ENCODE assay signal across 8 cellular contexts in the genomic region with DNA sequence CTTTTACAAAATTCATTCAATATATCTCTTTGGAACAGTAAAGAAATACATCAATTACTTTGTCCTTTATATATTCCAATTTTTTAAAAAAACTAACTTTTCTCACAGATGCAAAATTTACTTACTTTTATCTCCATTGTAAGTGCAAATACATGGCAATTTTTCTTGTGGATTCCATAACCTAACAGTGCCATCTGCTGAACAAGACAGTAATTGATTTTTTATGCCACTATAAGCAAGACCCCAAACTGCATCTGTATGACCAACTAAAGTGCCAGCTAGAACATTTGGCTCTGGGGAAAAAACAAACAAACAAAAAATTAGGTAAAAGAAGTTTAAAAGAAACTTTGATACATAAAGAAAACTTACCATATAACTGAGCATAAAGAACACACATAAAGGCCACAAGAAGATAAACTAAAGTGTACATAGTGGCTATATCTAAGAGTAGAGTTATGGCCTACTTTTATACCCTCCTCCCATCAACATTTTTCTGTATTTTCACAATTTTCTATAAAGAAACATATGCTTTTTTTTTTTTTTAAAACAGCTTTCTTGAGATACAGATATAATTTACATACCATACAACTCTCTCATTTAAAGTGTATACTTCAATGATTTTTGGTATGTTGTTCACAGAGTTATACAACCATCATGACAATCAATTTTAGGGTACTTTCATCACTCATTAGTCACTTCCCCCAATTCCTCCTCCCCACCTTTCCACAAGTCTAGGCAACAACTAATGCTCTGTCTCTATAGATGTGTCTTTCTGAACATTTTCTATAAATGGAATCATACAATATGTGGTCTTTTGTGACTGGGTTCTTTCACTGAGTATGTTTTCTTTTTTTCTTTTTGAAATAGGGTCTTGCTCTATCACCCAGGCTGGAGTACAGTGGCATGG. TPM values are rescaled to one million over a fixed set of nuclear protein-coding genes. Genes with fewer than 3 reads are reported as not detected.
A peak's percentile ranks its signal among the peaks of the same experiment; 100 is the strongest.
DNase-seq lines count a peak whose midpoint lies in the region; ATAC-seq and TF ChIP-seq lines count a peak whose summit lies in the region.

No MANE protein-coding gene starts in this region.

- peaks cover 33% of the 10 kb centered on the region for H4K20me1 ChIP-seq in smooth muscle cell (ENCODE audit: low read depth)

- no peak overlapping the region for H3K4me3 ChIP-seq in smooth muscle cell

- H3K36me3 ChIP-seq in smooth muscle cell (ENCODE audit: low read depth) = peaks cover 53% of the 10 kb centered on the region

- TF ChIP-seq CTCF in smooth muscle cell (IDR thresholded peaks at IDR 0.05; ENCODE audit: borderline replicate concordance, insufficient read depth, poor library complexity, severe bottlenecking) = peak; percentile 27

- no peaks in the 10 kb centered on the region for H3K4me1 Mint-ChIP-seq in activated CD8-positive, alpha-beta memory T cell treated with anti-CD3 and anti-CD28 coated beads, Interleukin-2, amount 10 ng/mL, durations not matched to agents 7 days and 5 days

- CTCF ChIA-PET in activated CD8-positive, alpha-beta memory T cell treated with anti-CD3 and anti-CD28 coated beads, Interleukin-2, amount 10 ng/mL, durations not matched to agents 7 days and 5 days (lab: Charles Lee) = interaction anchor here (0.8 kb wide), 1 partner anchor 250 kb away, joined by 3 read pairs; no protein-coding TSS in a partner anchor

- H3K27me3 Mint-ChIP-seq in activated CD8-positive, alpha-beta memory T cell treated with anti-CD3 and anti-CD28 coated beads, Interleukin-2, amount 10 ng/mL, durations not matched to agents 7 days and 5 days = no peaks in the 10 kb centered on the region

- TF ChIP-seq POLR2A in erythroblast (IDR thresholded peaks at IDR 0.05; ENCODE audit: low read length) = no peak

- no peak overlapping the region for H3K9ac ChIP-seq in smooth muscle cell (ENCODE audit: low read depth)

- no peak overlapping the region for H3K4me3 Mint-ChIP-seq in activated CD8-positive, alpha-beta memory T cell treated with anti-CD3 and anti-CD28 coated beads, Interleukin-2, amount 10 ng/mL, durations not matched to agents 7 days and 5 days

- no peak overlapping the region for H3K4me2 ChIP-seq in smooth muscle cell

- no peak overlapping the region for H3K27ac Mint-ChIP-seq in activated CD8-positive, alpha-beta memory T cell treated with anti-CD3 and anti-CD28 coated beads, Interleukin-2, amount 10 ng/mL, durations not matched to agents 7 days and 5 days

- peak; percentile 39 for ATAC-seq in activated CD8-positive, alpha-beta memory T cell treated with anti-CD3 and anti-CD28 coated beads, Interleukin-2, amount 10 ng/mL, durations not matched to agents 7 days and 5 days

- no peak overlapping the region for H2AFZ ChIP-seq in smooth muscle cell (ENCODE audit: low read depth)

- no peaks in the 10 kb centered on the region for H3K4me1 ChIP-seq in smooth muscle cell (ENCODE audit: low read depth)

- peaks cover 8% of the 10 kb centered on the region for H3K79me2 ChIP-seq in smooth muscle cell (ENCODE audit: low read depth)

- no peaks in the 10 kb centered on the region for H3K9me3 Mint-ChIP-seq in activated CD8-positive, alpha-beta memory T cell treated with anti-CD3 and anti-CD28 coated beads, Interleukin-2, amount 10 ng/mL, durations not matched to agents 7 days and 5 days (ENCODE audit: low read depth)

- no peak for DNase-seq in activated CD8-positive, alpha-beta memory T cell treated with anti-CD3 and anti-CD28 coated beads, Interleukin-2, amount 10 ng/mL, durations not matched to agents 7 days and 5 days
- no peak for DNase-seq in activated CD8-positive, alpha-beta memory T cell treated with anti-CD3 and anti-CD28 coated beads, Interleukin-2, amount 50 U/mL, for 4 hours
- DNase-seq in NCI-H748 treated with DMSO at 0.1 percent for 48 hours (lab: John Stamatoyannopoulos, UW) (peak; percentile 7), erythroblast (lab: John Stamatoyannopoulos, UW) (peak; percentile 44 to 53), smooth muscle cell (lab: John Stamatoyannopoulos, UW; ENCODE audit: unreplicated experiment) (no peak), AG08395 (ENCODE audit: low spot score) (no peak)
- DNase-seq in activated T-cell treated with anti-CD3 and anti-CD28 coated beads, Interleukin-2, amount 50 U/mL, for 1 hour = no peak
- DNase-seq in activated CD4-positive, alpha-beta T cell treated with anti-CD3 and anti-CD28 coated beads, Interleukin-2, amount 50 U/mL, for 1 hour = no peak

- H3K27ac ChIP-seq in smooth muscle cell (ENCODE audit: low read depth) = no peak overlapping the region

- H3K9me3 ChIP-seq in smooth muscle cell (replicated peaks; ENCODE audit: low read depth) = no peaks in the 10 kb centered on the region

- H3F3A ChIP-seq in smooth muscle cell (ENCODE audit: low read depth) = peaks cover 4% of the 10 kb centered on the region

- H3K36me3 Mint-ChIP-seq in activated CD8-positive, alpha-beta memory T cell treated with anti-CD3 and anti-CD28 coated beads, Interleukin-2, amount 10 ng/mL, durations not matched to agents 7 days and 5 days = peaks cover 16% of the 10 kb centered on the region

- no peaks in the 10 kb centered on the region for H3K27me3 ChIP-seq in smooth muscle cell (ENCODE audit: low read depth)

RNA-seq across cellular contexts. Expression of a gene that starts 32.6 kb away (rescaled TPM):
- 1 to 10 TPM; 1.9 to 5.0 TPM for total RNA-seq in activated CD8-positive, alpha-beta memory T cell treated with anti-CD3 and anti-CD28 coated beads, Interleukin-2, amount 10 ng/mL, durations not matched to agents 7 days and 5 days
- total RNA-seq in smooth muscle cell = 0.09 and 0.13 TPM in 2 replicates
- 0.78 and 1.0 TPM in 2 replicates for polyA plus RNA-seq in smooth muscle cell

Comparison
In these comparisons a context has a peak if more than half of its experiments do, and no peak if none do; other contexts are left out.
1. DNase-seq: peak in NCI-H748 treated with DMSO at 0.1 percent for 48 hours (single experiment) and erythroblast (2 of 2); none in activated CD8-positive, alpha-beta memory T cell treated with anti-CD3 and anti-CD28 coated beads, Interleukin-2, amount 10 ng/mL, durations not matched to agents 7 days and 5 days (single experiment), activated CD8-positive, alpha-beta memory T cell treated with anti-CD3 and anti-CD28 coated beads, Interleukin-2, amount 50 U/mL, for 4 hours (single experiment), smooth muscle cell (single experiment), activated T-cell treated with anti-CD3 and anti-CD28 coated beads, Interleukin-2, amount 50 U/mL, for 1 hour (single experiment), activated CD4-positive, alpha-beta T cell treated with anti-CD3 and anti-CD28 coated beads, Interleukin-2, amount 50 U/mL, for 1 hour (single experiment) and AG08395 (single experiment).